ENCODE assay signal across 35 cellular contexts in genomic region chr9:116721411-116721810, GRCh38. TPM values are rescaled to one million over a fixed set of nuclear protein-coding genes. Genes with fewer than 3 reads are reported as not detected.
A peak's percentile ranks its signal among the peaks of the same experiment; 100 is the strongest.
DNase-seq lines count a peak whose midpoint lies in the region; FAIRE-seq and TF ChIP-seq lines count a peak whose summit lies in the region.
"Had no signal": no experiment of that assay in that cellular context is flagged by ENCODE, and none has a peak within 500 bp of the region (broad histone marks: within the 10 kb centered on the region; RNA-seq: fewer than 3 reads in every experiment).

No MANE protein-coding gene starts in this region.

- TF ChIP-seq CTCF in bronchial epithelial cell (IDR thresholded peaks at IDR 0.05; ENCODE audit: insufficient read depth, low read length, severe bottlenecking) (no peak), endodermal cell (conservative IDR thresholded peaks at IDR 0.05) (no peak), ovary (IDR thresholded peaks at IDR 0.05) (no peak)

- H3K4me3 ChIP-seq in bronchial epithelial cell (ENCODE audit: low read depth, low read length) (no peak overlapping the region), endodermal cell (ENCODE audit: low read length) (no peak overlapping the region), trophoblast cell (ENCODE audit: low read depth, low read length) (no peak overlapping the region), ovary (no peak overlapping the region)
- H3K4me3 ChIP-seq: A549; BLaER1; BLaER1 treated with 17β-estradiol and CSF1 and Interleukin-3, amounts not matched to agents 10 nM and 100 nM had no signal

- H3K4me1 ChIP-seq in endodermal cell (ENCODE audit: control insufficient read depth, insufficient read depth, low read length) (peaks cover 8% of the 10 kb centered on the region), trophoblast cell (ENCODE audit: control insufficient read depth in 1 of 2, insufficient read depth in 2 of 2, low read length in 2 of 2) (peaks cover 2 to 5% of the 10 kb centered on the region in 2 experiments), ovary (ENCODE audit: insufficient read depth) (no peaks in the 10 kb centered on the region)
- H3K4me1 ChIP-seq: A549, BE2C, Caco-2 had no signal

- no peak for TF ChIP-seq POLR2A in ovary (IDR thresholded peaks at IDR 0.05)

- no peak overlapping the region for H3K4me3 Mint-ChIP-seq in endodermal cell
- H3K4me3 Mint-ChIP-seq: B cell; CD14-positive monocyte; CD4-positive, alpha-beta memory T cell; CD4-positive, alpha-beta T cell; CD4-positive, CD25-positive, alpha-beta regulatory T cell; CD8-positive, alpha-beta memory T cell; CD8-positive, alpha-beta T cell had no signal

- H3K4ac ChIP-seq in trophoblast cell (ENCODE audit: low read depth, low read length): no peak overlapping the region

- no peaks in the 10 kb centered on the region for H3K36me3 Mint-ChIP-seq in endodermal cell (ENCODE audit: low read depth)
- H3K36me3 Mint-ChIP-seq: CD14-positive monocyte; CD4-positive, CD25-positive, alpha-beta regulatory T cell; CD8-positive, alpha-beta T cell had no signal

- no peak overlapping the region for H2AFZ ChIP-seq in trophoblast cell (ENCODE audit: insufficient read depth, low read length, poor library complexity)

- no peak for TF ChIP-seq EP300 in ovary (IDR thresholded peaks at IDR 0.05)

- H3K4me1 Mint-ChIP-seq in endodermal cell: peaks cover 40% of the 10 kb centered on the region
- H3K4me1 Mint-ChIP-seq: B cell, CD14-positive monocyte had no signal

- intact Hi-C loops in ovary (cut with DNase I): no loop called here
- intact Hi-C loops in head of caudate nucleus (cut with DNase I): no loop called here

- FAIRE-seq in bronchial epithelial cell (lab: Jason Lieb, UNC): peak; percentile 47
- FAIRE-seq: A204.1, A549, D721Med had no signal

- peaks cover 6% of the 10 kb centered on the region for H3K9me3 ChIP-seq in endodermal cell (ENCODE audit: control insufficient read depth, low read length)
- H3K9me3 ChIP-seq in trophoblast cell (ENCODE audit: insufficient read depth, low read depth, low read length): no peaks in the 10 kb centered on the region
- H3K9me3 ChIP-seq in ovary: no peaks in the 10 kb centered on the region
- H3K9me3 ChIP-seq: A549; BE2C; BLaER1; BLaER1 treated with 17β-estradiol and CSF1 and Interleukin-3, amounts not matched to agents 10 nM and 100 nM; Caco-2 had no signal

- peaks cover 2% of the 10 kb centered on the region for H3K9me3 Mint-ChIP-seq in endodermal cell
- H3K9me3 Mint-ChIP-seq: CD4-positive, alpha-beta T cell; CD8-positive, alpha-beta T cell had no signal

- no peak overlapping the region for H3K4me2 ChIP-seq in trophoblast cell (ENCODE audit: low read length)
- H3K4me2 ChIP-seq: A549; BLaER1; BLaER1 treated with 17β-estradiol and CSF1 and Interleukin-3, amounts not matched to agents 10 nM and 100 nM had no signal

- no peak overlapping the region for H2BK12ac ChIP-seq in trophoblast cell (ENCODE audit: low read length)

- H3K27ac Mint-ChIP-seq in endodermal cell: no peak overlapping the region
- H3K27ac Mint-ChIP-seq: B cell; CD14-positive monocyte; CD4-positive, alpha-beta memory T cell; CD4-positive, alpha-beta T cell; CD8-positive, alpha-beta memory T cell; CD8-positive, alpha-beta T cell had no signal

- H3K9ac ChIP-seq in endodermal cell (ENCODE audit: extremely low read depth, low read length, poor library complexity, severe bottlenecking) (no peak overlapping the region), trophoblast cell (ENCODE audit: low read length) (no peak overlapping the region)
- H3K9ac ChIP-seq: BLaER1; BLaER1 treated with 17β-estradiol and CSF1 and Interleukin-3, amounts not matched to agents 10 nM and 100 nM had no signal

- H3K27me3 ChIP-seq in bronchial epithelial cell (ENCODE audit: control insufficient read depth, insufficient read depth, low read length) (no peaks in the 10 kb centered on the region), endodermal cell (ENCODE audit: control insufficient read depth, insufficient read depth, low read length, poor library complexity, severe bottlenecking) (no peaks in the 10 kb centered on the region), trophoblast cell (ENCODE audit: insufficient read depth, low read length) (no peaks in the 10 kb centered on the region), ovary (no peaks in the 10 kb centered on the region)
- H3K27me3 ChIP-seq: BE2C, BLaER1 had no signal

- H4K12ac ChIP-seq in trophoblast cell (ENCODE audit: low read depth, low read length): no peak overlapping the region

- no peak overlapping the region for H2BK5ac ChIP-seq in trophoblast cell (ENCODE audit: low read depth, low read length, poor library complexity)

- no peak overlapping the region for H3K18ac ChIP-seq in trophoblast cell (ENCODE audit: low read length)

- H3K27ac ChIP-seq in endodermal cell (ENCODE audit: low read depth, low read length) (no peak overlapping the region), trophoblast cell (ENCODE audit: low read depth, low read length) (no peak overlapping the region), ovary (no peak overlapping the region)
- H3K27ac ChIP-seq: 22Rv1; A549; BLaER1; BLaER1 treated with 17β-estradiol and CSF1 and Interleukin-3, amounts not matched to agents 10 nM and 100 nM; C4-2B had no signal

- no peak overlapping the region for H4K91ac ChIP-seq in trophoblast cell (ENCODE audit: low read depth, low read length)

- no peak overlapping the region for H3K14ac ChIP-seq in trophoblast cell (ENCODE audit: low read length)

- no peaks in the 10 kb centered on the region for H3K79me1 ChIP-seq in trophoblast cell (ENCODE audit: low read length)

- no peak overlapping the region for H2AK5ac ChIP-seq in trophoblast cell (ENCODE audit: low read length)

- 93 to 95% methylated on average over 3 of the region's 3 CpGs for WGBS in endodermal cell (ENCODE audit: insufficient coverage in 1 of 2, insufficient read length in 1 of 2), 2 experiments
- WGBS in trophoblast cell (ENCODE audit: extremely low coverage, insufficient coverage, insufficient read length): no CpG with 5 or more reads among the region's 3 CpGs
- WGBS in ovary, 3 donors: 94 to 99% (median 97%) methylated on average over 3 of the region's 3 CpGs

- H2BK120ac ChIP-seq in trophoblast cell (ENCODE audit: insufficient read depth, low read length, poor library complexity): no peak overlapping the region

- no peak overlapping the region for H4K8ac ChIP-seq in trophoblast cell (ENCODE audit: low read depth, low read length)

- no peak overlapping the region for H3K23ac ChIP-seq in trophoblast cell (ENCODE audit: low read length)

- H3K36me3 ChIP-seq in bronchial epithelial cell (ENCODE audit: control insufficient read depth, insufficient read depth, low read length) (no peaks in the 10 kb centered on the region), endodermal cell (ENCODE audit: control insufficient read depth, insufficient read depth, low read length) (no peaks in the 10 kb centered on the region), trophoblast cell (ENCODE audit: control insufficient read depth in 1 of 2, insufficient read depth in 2 of 2, low read length in 2 of 2) (no peaks in the 10 kb centered on the region), ovary (no peaks in the 10 kb centered on the region)
- H3K36me3 ChIP-seq: BLaER1 had no signal

- H3K27me3 Mint-ChIP-seq in endodermal cell (ENCODE audit: insufficient read depth): no peaks in the 10 kb centered on the region
- H3K27me3 Mint-ChIP-seq: CD4-positive, CD25-positive, alpha-beta regulatory T cell had no signal

- DNase-seq in bronchial epithelial cell (ENCODE audit: low read depth) (no peak), endodermal cell (peak; percentile 18), trophoblast cell (peak; percentile 72 to 85), ovary (no peak), head of caudate nucleus (no peak), hypothalamus (lab: John Stamatoyannopoulos, UW) (no peak)
- DNase-seq: 8988T; ACHN; AML-193; BE2C; C1 segment of cervical spinal cord; Caco-2; Calu3; CD4-positive, alpha-beta memory T cell; CD4-positive, alpha-beta T cell; CD4-positive, CD25-positive, alpha-beta regulatory T cell; CD8-positive, alpha-beta memory T cell; CD8-positive, alpha-beta T cell; COR-L47; DMS 273 treated with DMSO at 0.1 percent for 48 hours; DMS153; DMS53; DMS79; DMS79 treated with DMSO at 0.1 percent for 48 hours; DND-41; EL had no signal

- H3K79me2 ChIP-seq in trophoblast cell (ENCODE audit: control insufficient read depth, insufficient read depth, low read length, poor library complexity): no peaks in the 10 kb centered on the region

RNA-seq across cellular contexts. Expression of gene TRIM32, which starts 34.3 kb away (rescaled TPM):
- 12.0 and 13.7 TPM in 2 replicates for total RNA-seq in bronchial epithelial cell
- total RNA-seq in endodermal cell: 10 to 100 TPM; 28.0 to 31.3 TPM
- 17.3 TPM for polyA plus RNA-seq in endodermal cell (2013, experiment 1 of 2)
- 17.7 TPM for polyA plus RNA-seq in endodermal cell (2013, experiment 2 of 2)
- polyA plus RNA-seq in trophoblast cell (2013): 8.7 and 9.4 TPM in 2 replicates
- 10 to 100 TPM; 10.5 to 29.2 (median 22.1) TPM for total RNA-seq in ovary
- polyA plus RNA-seq in ovary: 10 to 100 TPM in 1 of 2 donors, 1 to 10 TPM in 1; 7.0 to 18.6 TPM

Comparison
In these comparisons a context has a peak if more than half of its experiments do, and no peak if none do; other contexts are left out.
1. DNase-seq: peak in endodermal cell (single experiment) and trophoblast cell (2 of 2); none in bronchial epithelial cell (single experiment), ovary (0 of 5), head of caudate nucleus (0 of 42) and hypothalamus (0 of 51).